8 cellular contexts compared by ENCODE assay signal in genomic region chr11:74948546-74948897, GRCh38. TPM values are rescaled to one million over a fixed set of nuclear protein-coding genes. Genes with fewer than 3 reads are reported as not detected.
DNase-seq lines count a peak whose midpoint lies in the region; ATAC-seq and TF ChIP-seq lines count a peak whose summit lies in the region.

No MANE protein-coding gene starts in this region.

- H3K36me3 Mint-ChIP-seq in CD14-positive monocyte, result peaks cover 16 to 37% of the 10 kb centered on the region in 2 donors

- BruUV-seq in IMR-90 (replicated peaks; lab: Mats Ljungman, UMichigan), result TSS peak; percentile 83

- peaks cover 31% of the 10 kb centered on the region for H3K4me1 Mint-ChIP-seq in CD14-positive monocyte

- peak overlapping the region; percentile 95 to 98 (median 97) for H3K27ac Mint-ChIP-seq in CD14-positive monocyte

- H3K9me3 ChIP-seq in IMR-90 (ENCODE audit: control insufficient read depth, insufficient read depth, low read length), result no peaks in the 10 kb centered on the region
- H3K9me3 ChIP-seq in body of pancreas, result no peaks in the 10 kb centered on the region
- no peaks in the 10 kb centered on the region for H3K9me3 ChIP-seq in thymus (ENCODE audit: control insufficient read depth)

- H3K27ac ChIP-seq in IMR-90 (ENCODE audit: insufficient read depth, low read length), result peak overlapping the region; percentile 62
- peak overlapping the region; percentile 77 to 88 (median 84) for H3K27ac ChIP-seq in body of pancreas
- H3K27ac ChIP-seq in thymus (ENCODE audit: low read depth), result peak overlapping the region; percentile 91

- ATAC-seq in GM19452 (IDR thresholded peaks at IDR 0.05; ENCODE audit: unreplicated experiment) (peak; percentile 7), IMR-90 (ENCODE audit: low read depth) (peak; percentile 50), body of pancreas (peak; percentile 14), left colon (peak; percentile 20)

- peak overlapping the region; percentile 78 for H3K9ac ChIP-seq in IMR-90 (ENCODE audit: low read depth, low read length)

- H3K4me3 Mint-ChIP-seq in CD14-positive monocyte, result peak overlapping the region; percentile 96 to 98

- H3K23ac ChIP-seq in IMR-90 (ENCODE audit: low read depth, low read length), result peak overlapping the region; percentile 77

- intact Hi-C loops in CD14-positive monocyte (cut with micrococcal nuclease), result loop anchor here in 1 of 2 donors (2.0 to 5.0 kb wide), 2 partner anchors 34 to 42 kb away; no protein-coding TSS in a partner anchor
- intact Hi-C loops in IMR-90 (cut with micrococcal nuclease), result loop anchor here (2.0 to 5.0 kb wide), 2 partner anchors 40 to 299 kb away; partner anchors contain the start of gene NEU3
- intact Hi-C loops in body of pancreas (cut with DNase I), result no loop called here
- intact Hi-C loops in left colon (cut with DNase I, micrococcal nuclease), result no loop called here

- H2BK20ac ChIP-seq in IMR-90 (ENCODE audit: low read depth, low read length), result no peak overlapping the region

- 0% methylated on average over 1 of the region's 9 CpGs; no CpG with 5 or more reads in 1 of the 2 experiments for WGBS in IMR-90 (ENCODE audit: extremely low coverage in 2 of 2, insufficient read length in 1 of 2), 2 experiments
- 0% methylated on average over 9 of the region's 9 CpGs for WGBS in body of pancreas, 2 donors
- WGBS in thymus, result 2% methylated on average over 9 of the region's 9 CpGs

- H3K79me1 ChIP-seq in IMR-90 (ENCODE audit: low read depth in 1 of 2, low read length in 2 of 2), result peaks cover 4 to 49% of the 10 kb centered on the region in 2 experiments; a peak in 3 of 4 replicates

- no peak for DNase-seq in CD14-positive monocyte (ENCODE audit: low spot score)
- no peak for DNase-seq in IMR-90
- DNase-seq in body of pancreas, result no peak
- DNase-seq in left colon, result no peak
- DNase-seq in occipital lobe (lab: John Stamatoyannopoulos, UW), result no peak
- no peak for DNase-seq in amniotic stem cell (lab: John Stamatoyannopoulos, UW)

- H2BK120ac ChIP-seq in IMR-90 (ENCODE audit: low read depth, low read length), result peak overlapping the region; percentile 41; the same call in 1 of the 2 replicates

- H3K36me3 ChIP-seq in IMR-90 (ENCODE audit: control insufficient read depth, insufficient read depth, low read length), result no peaks in the 10 kb centered on the region
- no peaks in the 10 kb centered on the region for H3K36me3 ChIP-seq in body of pancreas (replicated peaks in 1 of 2; ENCODE audit: insufficient read depth in 1 of 2, low read depth in 2 of 2)
- H3K36me3 ChIP-seq in thymus (ENCODE audit: control insufficient read depth, insufficient read depth), result peaks cover 9% of the 10 kb centered on the region

- H3K9me1 ChIP-seq in IMR-90 (ENCODE audit: insufficient read depth, low read length), result peaks cover 12% of the 10 kb centered on the region

- dilution Hi-C loops in IMR-90 (cut with HindIII; ENCODE audit: low sequenced_read_pairs, unreplicated experiment), result no loop called here

- no peaks in the 10 kb centered on the region for H3K9me3 Mint-ChIP-seq in CD14-positive monocyte

- TF ChIP-seq CTCF in CD14-positive monocyte (IDR thresholded peaks at IDR 0.05) (no peak), IMR-90 (conservative IDR thresholded peaks at IDR 0.05; ENCODE audit: low read depth, low read length) (no peak), body of pancreas (IDR thresholded peaks at IDR 0.05) (no peak)

- TF ChIP-seq POLR2A in IMR-90 (IDR thresholded peaks at IDR 0.05; ENCODE audit: low read depth, low read length), result no peak
- TF ChIP-seq POLR2A in body of pancreas (IDR thresholded peaks at IDR 0.05), result no peak

- CTCF ChIA-PET in IMR-90 (lab: Yijun Ruan, JAX), result no interaction called here

- peak overlapping the region; percentile 47 for H4K5ac ChIP-seq in IMR-90 (ENCODE audit: low read depth, low read length)

- H2BK15ac ChIP-seq in IMR-90 (ENCODE audit: low read depth, low read length), result no peak overlapping the region; the same call in 2 of the 3 replicates

- peaks cover 26% of the 10 kb centered on the region; the same call in 1 of the 2 replicates for H4K20me1 ChIP-seq in IMR-90 (ENCODE audit: insufficient read depth, low read length)

- no peak for TF ChIP-seq RAD21 in IMR-90 (IDR thresholded peaks at IDR 0.05; ENCODE audit: low read length)

- in situ Hi-C loops in IMR-90 (cut with MboI; ENCODE audit: low sequenced_read_pairs), result no loop called here

- peak overlapping the region; percentile 97 for H2AFZ ChIP-seq in IMR-90 (replicated peaks; ENCODE audit: low read length, poor library complexity)

- peak overlapping the region; percentile 74; the same call in 1 of the 2 replicates for H3K56ac ChIP-seq in IMR-90 (ENCODE audit: extremely low read depth, insufficient read depth, low read length)

- peak overlapping the region; percentile 74 to 78 for H4K8ac ChIP-seq in IMR-90 (ENCODE audit: low read depth in 2 of 2, low read length in 2 of 2)

- H2AK9ac ChIP-seq in IMR-90 (replicated peaks; ENCODE audit: low read depth, low read length, poor library complexity), result peak overlapping the region; percentile 73

- peak overlapping the region; percentile 60; the same call in 1 of the 2 replicates for H4K91ac ChIP-seq in IMR-90 (ENCODE audit: insufficient read depth, low read depth, low read length)

- H2BK5ac ChIP-seq in IMR-90 (ENCODE audit: low read depth, low read length, poor library complexity, severe bottlenecking), result peak overlapping the region; percentile 62

- H3K4me3 ChIP-seq in IMR-90 (ENCODE audit: insufficient read depth, low read depth, low read length), result peak overlapping the region; percentile 88
- peak overlapping the region; percentile 88 to 98 for H3K4me3 ChIP-seq in body of pancreas
- peak overlapping the region; percentile 93 for H3K4me3 ChIP-seq in thymus (ENCODE audit: low read length)

- H2AK5ac ChIP-seq in IMR-90 (ENCODE audit: low read depth, low read length), result peak overlapping the region; percentile 6; the same call in 1 of the 2 replicates

- H3K14ac ChIP-seq in IMR-90 (replicated peaks; ENCODE audit: low read depth, low read length), result peak overlapping the region; percentile 59; the same call in 1 of the 2 replicates

- peaks cover 6% of the 10 kb centered on the region for H3K4me1 ChIP-seq in IMR-90 (ENCODE audit: control insufficient read depth, insufficient read depth, low read length)
- H3K4me1 ChIP-seq in body of pancreas, result peaks cover 42% of the 10 kb centered on the region
- H3K4me1 ChIP-seq in thymus (ENCODE audit: control insufficient read depth, insufficient read depth, low read length), result peaks cover 11% of the 10 kb centered on the region

- POLR2A ChIA-PET in IMR-90 (lab: Charles Lee; ENCODE audit: unreplicated experiment), result no interaction called here

- peaks cover 0 to 3% (median 0%) of the 10 kb centered on the region in 3 donors for H3K27me3 Mint-ChIP-seq in CD14-positive monocyte (ENCODE audit: low read depth in 3 of 3)

- peak overlapping the region; percentile 75 for H3K4me2 ChIP-seq in IMR-90 (ENCODE audit: low read depth, low read length)

- H3K4ac ChIP-seq in IMR-90 (ENCODE audit: low read depth, low read length), result peak overlapping the region; percentile 39

- H3K18ac ChIP-seq in IMR-90 (ENCODE audit: low read depth, low read length), result peak overlapping the region; percentile 3

- H3K27me3 ChIP-seq in IMR-90 (ENCODE audit: control insufficient read depth, insufficient read depth, low read length), result no peaks in the 10 kb centered on the region
- H3K27me3 ChIP-seq in body of pancreas, result no peaks in the 10 kb centered on the region
- no peaks in the 10 kb centered on the region for H3K27me3 ChIP-seq in thymus (ENCODE audit: control insufficient read depth, insufficient read depth)

TF ChIP-seq in IMR-90, 13 proteins besides CTCF, POLR2A, EP300 and RAD21 (continues in another document):
- TF ChIP-seq MAFK (IDR thresholded peaks at IDR 0.05; ENCODE audit: low read depth, low read length) (no peak), ELK1 (IDR thresholded peaks at IDR 0.05; ENCODE audit: borderline replicate concordance, low read depth, low read length) (no peak), CEBPB (IDR thresholded peaks at IDR 0.05; ENCODE audit: low read depth, low read length) (no peak), FOS (IDR thresholded peaks at IDR 0.05; ENCODE audit: low read depth, low read length) (no peak), BHLHE40 (IDR thresholded peaks at IDR 0.05; ENCODE audit: low read depth, low read length) (no peak), CHD1 (IDR thresholded peaks at IDR 0.05; ENCODE audit: low read depth, low read length) (no peak), MXI1 (IDR thresholded peaks at IDR 0.05; ENCODE audit: borderline replicate concordance, low read depth, low read length) (no peak; the same call in 1 of the 2 replicates)

RNA-seq across cellular contexts. Expression of gene XRRA1, which starts 0.4 kb away (rescaled TPM):
- polyA plus RNA-seq in CD14-positive monocyte (1 to 10 TPM; 3.5 to 3.6 TPM), IMR-90 (2012; rRNA removed) (4.5 and 5.4 TPM in 2 replicates), thymus (5.2 TPM)
- total RNA-seq in IMR-90 (2012; rRNA removed) (5.0 and 6.3 TPM in 2 replicates), body of pancreas (10 to 100 TPM; 15.6 to 35.3 TPM), left colon (10 to 100 TPM in 1 of 2 donors, 1 to 10 TPM in 1; 5.7 to 20.8 TPM), occipital lobe (10.1 TPM)
- polyA plus RNA-seq in IMR-90 (2012; cell fraction: cytosol; rRNA removed), result 2.7 and 4.3 TPM in 2 replicates
- polyA plus RNA-seq in IMR-90 (2012; cell fraction: nucleus; rRNA removed; ENCODE audit: low replicate concordance), result 6.2 and 10.3 TPM in 2 replicates

RNA-seq across cellular contexts. Expression of gene SPCS2, which starts 0.5 kb away (rescaled TPM):
- polyA plus RNA-seq in CD14-positive monocyte (100 to 1,000 TPM; 150 to 185 TPM), IMR-90 (2012; rRNA removed) (68.8 and 76.0 TPM in 2 replicates), thymus (187 TPM)
- total RNA-seq in IMR-90 (2012; rRNA removed) (13.3 and 15.4 TPM in 2 replicates), body of pancreas (10 to 100 TPM; 15.5 to 30.4 TPM), left colon (100 to 1,000 TPM; 114 to 124 TPM), occipital lobe (20.1 TPM)
- 16.6 and 28.7 TPM in 2 replicates for polyA plus RNA-seq in IMR-90 (2012; cell fraction: cytosol; rRNA removed)
- polyA plus RNA-seq in IMR-90 (2012; cell fraction: nucleus; rRNA removed; ENCODE audit: low replicate concordance), result 1.7 and 11.0 TPM in 2 replicates

RNA-seq across cellular contexts. Expression of gene NEU3, which starts 40.2 kb away (rescaled TPM):
- polyA plus RNA-seq in CD14-positive monocyte, result 1 to 10 TPM; 2.3 to 3.9 TPM
- total RNA-seq in IMR-90 (2012; rRNA removed), result 8.3 and 10.6 TPM in 2 replicates
- 5.1 and 5.5 TPM in 2 replicates for polyA plus RNA-seq in IMR-90 (2012; rRNA removed)
- polyA plus RNA-seq in IMR-90 (2012; cell fraction: cytosol; rRNA removed), result 2.8 and 3.4 TPM in 2 replicates
- polyA plus RNA-seq in IMR-90 (2012; cell fraction: nucleus; rRNA removed; ENCODE audit: low replicate concordance), result 18.9 and 19.2 TPM in 2 replicates
- total RNA-seq in body of pancreas, result 1 to 10 TPM; 1.6 to 8.6 TPM
- total RNA-seq in left colon, result 1 to 10 TPM; 6.1 to 7.7 TPM
- polyA plus RNA-seq in thymus, result 9.3 TPM
- total RNA-seq in occipital lobe, result 19.0 TPM
